Comparison of ENCODE assay signal across 8 cellular contexts in the genomic region with DNA sequence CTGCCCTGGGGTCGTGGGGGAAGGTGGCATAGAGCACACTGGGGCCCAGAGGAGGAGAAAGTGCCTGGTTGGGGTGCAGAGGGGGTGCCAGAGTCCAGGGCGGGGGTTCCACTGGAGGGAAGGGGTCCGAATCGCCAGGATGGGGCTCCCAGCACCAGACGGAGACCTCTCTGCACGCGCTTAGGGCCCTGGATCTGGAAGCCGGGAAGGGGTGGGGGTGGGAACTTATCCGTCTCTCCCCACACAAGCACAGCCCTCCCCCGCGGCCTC. TPM values are rescaled to one million over a fixed set of nuclear protein-coding genes. Genes with fewer than 3 reads are reported as not detected.
DNase-seq lines count a peak whose midpoint lies in the region; ATAC-seq and TF ChIP-seq lines count a peak whose summit lies in the region.

No MANE protein-coding gene starts in this region.

- peak overlapping the region; percentile 87 to 89 for H3K27ac ChIP-seq in ovary

- intact Hi-C loops in ovary (cut with DNase I): no loop called here

- H3K27me3 ChIP-seq in ovary: no peaks in the 10 kb centered on the region

- H3K4me3 ChIP-seq in AG04449 (ENCODE audit: low read depth, low read length) (peak overlapping the region; percentile 82), WI38 (ENCODE audit: low read depth, low read length) (peak overlapping the region; percentile 89), fibroblast of villous mesenchyme (ENCODE audit: low read depth, low read length) (peak overlapping the region; percentile 87), ovary (peak overlapping the region; percentile 65)

- POLR2A ChIA-PET in AG04449 (lab: Yijun Ruan, JAX): interaction anchor here (3.2 to 7.6 kb wide), 2 partner anchors 14 to 18 kb away, joined by 89 to 188 read pairs; partner anchors contain the start of gene CIRBP

- ATAC-seq in GM18519 (IDR thresholded peaks at IDR 0.05; ENCODE audit: low FRiP score, unreplicated experiment) (no peak), HG02623 (IDR thresholded peaks at IDR 0.05; ENCODE audit: unreplicated experiment) (no peak)

- H3K4me1 ChIP-seq in ovary (ENCODE audit: insufficient read depth): peaks cover 22% of the 10 kb centered on the region

- no peaks in the 10 kb centered on the region for H3K9me3 ChIP-seq in ovary

- DNase-seq in AG04449 (ENCODE audit: low read depth, low spot score) (no peak), GM20000 (ENCODE audit: low spot score) (peak; percentile 53), fibroblast of villous mesenchyme (ENCODE audit: low read depth) (peak; percentile 80), ovary (peak in 3 of 5 donors; percentile 74 to 77 (median 74)), kidney tubule cell (ENCODE audit: low spot score) (no peak)

- TF ChIP-seq POLR2A in ovary (IDR thresholded peaks at IDR 0.05): no peak

- CTCF ChIA-PET in AG04449 (lab: Yijun Ruan, JAX): interaction anchor here (1.0 to 1.3 kb wide), 2 partner anchors 11 to 15 kb away, joined by 5 to 13 read pairs; no protein-coding TSS in a partner anchor

- no peaks in the 10 kb centered on the region for H3K36me3 ChIP-seq in ovary

- TF ChIP-seq CTCF in AG04449 (IDR thresholded peaks at IDR 0.05; ENCODE audit: insufficient read depth, low read length, missing control alignments) (no peak), GM20000 (IDR thresholded peaks at IDR 0.05; ENCODE audit: extremely low read depth, missing control alignments) (no peak), WI38 (IDR thresholded peaks at IDR 0.05; ENCODE audit: low read depth, low read length) (no peak), fibroblast of villous mesenchyme (IDR thresholded peaks at IDR 0.05; ENCODE audit: insufficient read depth, low read depth, low read length) (no peak), ovary (IDR thresholded peaks at IDR 0.05) (no peak)

- 2 to 7% (median 6%) methylated on average over 11 of the region's 11 CpGs for WGBS in ovary, 3 donors

- TF ChIP-seq EP300 in ovary (IDR thresholded peaks at IDR 0.05): no peak

RNA-seq across cellular contexts. Expression of gene MIDN, which starts 2.8 kb away (rescaled TPM):
- total RNA-seq in fibroblast of villous mesenchyme (14.2 and 15.5 TPM in 2 replicates), ovary (100 to 1,000 TPM in 5 of 7 donors, 10 to 100 TPM in 2; 44.9 to 261 (median 107) TPM)
- 10 to 100 TPM; 10.1 to 26.7 TPM for polyA plus RNA-seq in ovary

RNA-seq across cellular contexts. Expression of gene ATP5F1D, which starts 9.6 kb away (rescaled TPM):
- total RNA-seq in fibroblast of villous mesenchyme (12.1 and 15.1 TPM in 2 replicates), ovary (100 to 1,000 TPM in 6 of 7 donors, 10 to 100 TPM in 1; 71.9 to 218 (median 148) TPM)
- 100 to 1,000 TPM in 1 of 2 donors, 1 to 10 TPM in 1; 1.3 to 110 TPM for polyA plus RNA-seq in ovary

RNA-seq across cellular contexts. Expression of gene CBARP, which starts 13.4 kb away (rescaled TPM):
- total RNA-seq in fibroblast of villous mesenchyme: 5.8 and 6.0 TPM in 2 replicates
- total RNA-seq in ovary: 10 to 100 TPM in 2 of 7 donors, 1 to 10 TPM in 2, under 1 TPM in 3; 0.61 to 21.1 (median 2.4) TPM
- under 1 TPM in 1 of 2 donors, not detected in 1; 0.45 TPM for polyA plus RNA-seq in ovary

RNA-seq across cellular contexts. Expression of gene CIRBP, which starts 18.0 kb away (rescaled TPM):
- total RNA-seq in fibroblast of villous mesenchyme: 85.5 and 140 TPM in 2 replicates
- 100 to 1,000 TPM; 602 to 917 (median 855) TPM for total RNA-seq in ovary
- 1,000 to 10,000 TPM in 1 of 2 donors, 100 to 1,000 TPM in 1; 610 to 1,254 TPM for polyA plus RNA-seq in ovary

RNA-seq across cellular contexts. Expression of gene FAM174C, which starts 24.2 kb away (rescaled TPM):
- 17.3 and 21.9 TPM in 2 replicates for total RNA-seq in fibroblast of villous mesenchyme
- 10 to 100 TPM; 21.7 to 72.5 (median 26.7) TPM for total RNA-seq in ovary
- polyA plus RNA-seq in ovary: 10 to 100 TPM in 1 of 2 donors, under 1 TPM in 1; 0.30 to 35.2 TPM

Comparison
In these comparisons a context has a peak if more than half of its experiments do, and no peak if none do; other contexts are left out.
1. DNase-seq: peak in GM20000 (single experiment), fibroblast of villous mesenchyme (single experiment) and ovary (3 of 5); none in AG04449 (single experiment) and kidney tubule cell (single experiment).
2. Peak in every context shown above with its lines, with median percentiles within 50 percentile points of each other: H3K4me3 ChIP-seq.